ENCODE assay signal across 14 cellular contexts in genomic region chr11:85945296-85945695, GRCh38.
A peak's percentile ranks its signal among the peaks of the same experiment; 100 is the strongest.
DNase-seq lines count a peak whose midpoint lies in the region; ATAC-seq and TF ChIP-seq lines count a peak whose summit lies in the region.
"Had no signal": no experiment of that assay in that cellular context is flagged by ENCODE, and none has a peak within 500 bp of the region (broad histone marks: within the 10 kb centered on the region; RNA-seq: fewer than 3 reads in every experiment).

No MANE protein-coding gene starts in this region.

- H3K27me3 Mint-ChIP-seq in T-helper 1 cell treated with Interleukin-12 subunit alpha and Interleukin-12 subunit beta and Interleukin-4 antibody, amounts not matched to agents 30 μg/mL and 1 μg/mL, for 36 hours (ENCODE audit: low read depth): no peaks in the 10 kb centered on the region
- no peaks in the 10 kb centered on the region for H3K27me3 Mint-ChIP-seq in natural killer cell treated with Interleukin-12 subunit alpha and Interleukin-12 subunit beta and Interleukin-15 and Interleukin-18, amount 100 ng/mL, for 72 hours
- no peaks in the 10 kb centered on the region for H3K27me3 Mint-ChIP-seq in natural killer cell (ENCODE audit: low read depth in 2 of 2)
- H3K27me3 Mint-ChIP-seq in activated T-helper 1 cell treated with anti-CD3 and anti-CD28 coated beads, Interleukin-12 subunit alpha, Interleukin-12 subunit beta, Interleukin-2, Interleukin-4 antibody, amounts not matched to agents 30 ng/mL and 10 ng/mL and 1 ng/mL, durations not matched to agents 14 hours and 24 hours and 36 hours (ENCODE audit: insufficient read depth): no peaks in the 10 kb centered on the region
- H3K27me3 Mint-ChIP-seq: CD4-positive, alpha-beta T cell had no signal

- DNase-seq in T-helper 1 cell (no peak), natural killer cell (no peak), AML-193 (lab: John Stamatoyannopoulos, UW) (no peak), GM19240 (ENCODE audit: insufficient read length, low spot score) (no peak)
- no peak for DNase-seq in natural killer cell treated with Interleukin-12 subunit alpha and Interleukin-12 subunit beta and Interleukin-15 and Interleukin-18, amount 100 ng/mL, for 72 hours (ENCODE audit: low spot score)
- DNase-seq in activated T-helper 1 cell treated with anti-CD3 and anti-CD28 coated beads, Interleukin-12 subunit alpha, Interleukin-12 subunit beta, Interleukin-2, Interleukin-4 antibody, amounts not matched to agents 30 ng/mL and 10 ng/mL and 1 ng/mL, durations not matched to agents 14 hours and 24 hours and 36 hours (ENCODE audit: low spot score): no peak
- DNase-seq: CD4-positive, alpha-beta T cell; KBM-7; NCI-H1417; NCI-H187; NCI-H2227 treated with DMSO at 0.1 percent for 48 hours; NCI-H510A treated with DMSO at 0.1 percent for 48 hours had no signal

- TF ChIP-seq CTCF in natural killer cell (IDR thresholded peaks at IDR 0.05): no peak

- no peak overlapping the region for H3K9ac ChIP-seq in subcutaneous abdominal adipose tissue (ENCODE audit: low read length in 5 of 5)

- H3K27ac Mint-ChIP-seq in T-helper 1 cell treated with Interleukin-12 subunit alpha and Interleukin-12 subunit beta and Interleukin-4 antibody, amounts not matched to agents 30 μg/mL and 1 μg/mL, for 36 hours: peak overlapping the region; percentile 60
- peak overlapping the region; percentile 93 to 98 for H3K27ac Mint-ChIP-seq in natural killer cell treated with Interleukin-12 subunit alpha and Interleukin-12 subunit beta and Interleukin-15 and Interleukin-18, amount 100 ng/mL, for 72 hours
- peak overlapping the region in 1 of 2 donors; percentile 41 for H3K27ac Mint-ChIP-seq in natural killer cell
- H3K27ac Mint-ChIP-seq in activated T-helper 1 cell treated with anti-CD3 and anti-CD28 coated beads, Interleukin-12 subunit alpha, Interleukin-12 subunit beta, Interleukin-2, Interleukin-4 antibody, amounts not matched to agents 30 ng/mL and 10 ng/mL and 1 ng/mL, durations not matched to agents 14 hours and 24 hours and 36 hours: peak overlapping the region; percentile 37
- H3K27ac Mint-ChIP-seq: CD4-positive, alpha-beta T cell had no signal

- H3K4me3 ChIP-seq in subcutaneous abdominal adipose tissue (ENCODE audit: low read depth in 1 of 5, low read length in 5 of 5): no peak overlapping the region

- peaks cover 18% of the 10 kb centered on the region for H3K9me3 Mint-ChIP-seq in T-helper 1 cell treated with Interleukin-12 subunit alpha and Interleukin-12 subunit beta and Interleukin-4 antibody, amounts not matched to agents 30 μg/mL and 1 μg/mL, for 36 hours
- peaks cover 6% of the 10 kb centered on the region for H3K9me3 Mint-ChIP-seq in natural killer cell treated with Interleukin-12 subunit alpha and Interleukin-12 subunit beta and Interleukin-15 and Interleukin-18, amount 100 ng/mL, for 72 hours
- H3K9me3 Mint-ChIP-seq in natural killer cell: no peaks in the 10 kb centered on the region
- H3K9me3 Mint-ChIP-seq in activated T-helper 1 cell treated with anti-CD3 and anti-CD28 coated beads, Interleukin-12 subunit alpha, Interleukin-12 subunit beta, Interleukin-2, Interleukin-4 antibody, amounts not matched to agents 30 ng/mL and 10 ng/mL and 1 ng/mL, durations not matched to agents 14 hours and 24 hours and 36 hours: peaks cover 19% of the 10 kb centered on the region

- peaks cover 12% of the 10 kb centered on the region for H3K36me3 Mint-ChIP-seq in T-helper 1 cell treated with Interleukin-12 subunit alpha and Interleukin-12 subunit beta and Interleukin-4 antibody, amounts not matched to agents 30 μg/mL and 1 μg/mL, for 36 hours (ENCODE audit: low read depth)
- peaks cover 5% of the 10 kb centered on the region for H3K36me3 Mint-ChIP-seq in natural killer cell treated with Interleukin-12 subunit alpha and Interleukin-12 subunit beta and Interleukin-15 and Interleukin-18, amount 100 ng/mL, for 72 hours
- no peaks in the 10 kb centered on the region for H3K36me3 Mint-ChIP-seq in natural killer cell
- H3K36me3 Mint-ChIP-seq in activated T-helper 1 cell treated with anti-CD3 and anti-CD28 coated beads, Interleukin-12 subunit alpha, Interleukin-12 subunit beta, Interleukin-2, Interleukin-4 antibody, amounts not matched to agents 30 ng/mL and 10 ng/mL and 1 ng/mL, durations not matched to agents 14 hours and 24 hours and 36 hours (ENCODE audit: low read depth): peaks cover 18% of the 10 kb centered on the region

- intact Hi-C loops in natural killer cell (cut with micrococcal nuclease): no loop called here
- intact Hi-C loops in activated T-helper 1 cell treated with anti-CD3 and anti-CD28 coated beads, Interleukin-12 subunit alpha, Interleukin-12 subunit beta, Interleukin-2, Interleukin-4 antibody, amounts not matched to agents 30 ng/mL and 10 ng/mL and 1 ng/mL, durations not matched to agents 14 hours and 24 hours and 36 hours (cut with micrococcal nuclease): loop anchor here (5.0 kb wide), 6 partner anchors 37 to 577 kb away; no protein-coding TSS in a partner anchor

- peaks cover 30% of the 10 kb centered on the region for H3K4me1 Mint-ChIP-seq in T-helper 1 cell treated with Interleukin-12 subunit alpha and Interleukin-12 subunit beta and Interleukin-4 antibody, amounts not matched to agents 30 μg/mL and 1 μg/mL, for 36 hours (ENCODE audit: low read depth)
- H3K4me1 Mint-ChIP-seq in natural killer cell treated with Interleukin-12 subunit alpha and Interleukin-12 subunit beta and Interleukin-15 and Interleukin-18, amount 100 ng/mL, for 72 hours (ENCODE audit: low read depth in 2 of 2): peaks cover 37 to 41% of the 10 kb centered on the region in 2 donors
- peaks cover 21 to 22% of the 10 kb centered on the region in 2 donors for H3K4me1 Mint-ChIP-seq in natural killer cell
- H3K4me1 Mint-ChIP-seq in activated T-helper 1 cell treated with anti-CD3 and anti-CD28 coated beads, Interleukin-12 subunit alpha, Interleukin-12 subunit beta, Interleukin-2, Interleukin-4 antibody, amounts not matched to agents 30 ng/mL and 10 ng/mL and 1 ng/mL, durations not matched to agents 14 hours and 24 hours and 36 hours (ENCODE audit: low read depth): peaks cover 50% of the 10 kb centered on the region

- no peaks in the 10 kb centered on the region for H3K9me3 ChIP-seq in subcutaneous abdominal adipose tissue (ENCODE audit: control insufficient read depth in 5 of 5, low read length in 5 of 5)

- no peaks in the 10 kb centered on the region for H3K36me3 ChIP-seq in subcutaneous abdominal adipose tissue (ENCODE audit: control insufficient read depth in 5 of 5, insufficient read depth in 5 of 5, low read length in 5 of 5)

- no peak overlapping the region for H3K4me3 Mint-ChIP-seq in T-helper 1 cell treated with Interleukin-12 subunit alpha and Interleukin-12 subunit beta and Interleukin-4 antibody, amounts not matched to agents 30 μg/mL and 1 μg/mL, for 36 hours
- peak overlapping the region; percentile 60 for H3K4me3 Mint-ChIP-seq in natural killer cell treated with Interleukin-12 subunit alpha and Interleukin-12 subunit beta and Interleukin-15 and Interleukin-18, amount 100 ng/mL, for 72 hours
- no peak overlapping the region for H3K4me3 Mint-ChIP-seq in natural killer cell
- H3K4me3 Mint-ChIP-seq in activated T-helper 1 cell treated with anti-CD3 and anti-CD28 coated beads, Interleukin-12 subunit alpha, Interleukin-12 subunit beta, Interleukin-2, Interleukin-4 antibody, amounts not matched to agents 30 ng/mL and 10 ng/mL and 1 ng/mL, durations not matched to agents 14 hours and 24 hours and 36 hours: no peak overlapping the region
- H3K4me3 Mint-ChIP-seq: CD4-positive, alpha-beta T cell had no signal

- no peaks in the 10 kb centered on the region for H3K27me3 ChIP-seq in subcutaneous abdominal adipose tissue (ENCODE audit: control insufficient read depth in 5 of 5, insufficient read depth in 4 of 5, low read length in 5 of 5)

- ATAC-seq in natural killer cell treated with Interleukin-12 subunit alpha and Interleukin-12 subunit beta and Interleukin-15 and Interleukin-18, amount 100 ng/mL, for 72 hours: no peak
- no peak for ATAC-seq in natural killer cell

- H3K27ac ChIP-seq in subcutaneous abdominal adipose tissue (ENCODE audit: low read depth, low read length): peak overlapping the region; percentile 98

- H3K4me1 ChIP-seq in subcutaneous abdominal adipose tissue (ENCODE audit: control insufficient read depth in 5 of 5, insufficient read depth in 5 of 5, low read length in 5 of 5): peaks cover 10 to 40% (median 26%) of the 10 kb centered on the region in 5 donors
